17 cellular contexts compared by ENCODE assay signal in the genomic region with DNA sequence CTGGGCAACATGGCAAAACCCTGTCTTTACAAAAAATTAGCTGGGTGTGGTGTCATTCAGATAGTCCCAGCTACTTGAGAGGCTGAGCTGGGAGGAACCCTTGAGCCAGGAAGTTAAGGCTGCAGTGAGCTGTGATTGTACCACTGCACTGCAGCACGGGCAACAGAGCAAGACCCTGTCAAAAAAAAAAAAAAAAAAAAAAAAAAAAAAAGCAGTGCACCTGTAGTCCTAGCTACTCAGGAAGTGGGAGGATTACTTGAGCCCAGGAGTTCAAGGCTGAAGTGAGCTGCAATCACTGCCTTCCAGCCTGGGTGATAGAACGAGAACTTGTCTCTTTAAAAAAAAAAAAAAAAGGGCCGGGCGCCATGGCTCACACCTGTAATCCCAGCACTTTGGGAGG. TPM values are rescaled to one million over a fixed set of nuclear protein-coding genes. Genes with fewer than 3 reads are reported as not detected.
DNase-seq lines count a peak whose midpoint lies in the region; ATAC-seq, FAIRE-seq and TF ChIP-seq lines count a peak whose summit lies in the region.
"Had no signal": no experiment of that assay in that cellular context is flagged by ENCODE, and none has a peak within 500 bp of the region (broad histone marks: within the 10 kb centered on the region; RNA-seq: fewer than 3 reads in every experiment).

No MANE protein-coding gene starts in this region.

- H3K4me1 Mint-ChIP-seq in activated naive CD4-positive, alpha-beta T cell treated with anti-CD3 and anti-CD28 coated beads, Interleukin-2, amount 10 ng/mL, durations not matched to agents 7 days and 5 days = peaks cover 50% of the 10 kb centered on the region
- H3K4me1 Mint-ChIP-seq in stimulated activated memory B cell treated with anti-CD40 and anti-IgM and Interleukin-4, amounts not matched to agents 10 μg/mL and 1 μg/mL and 100 μg/mL, for 72 hours = peaks cover 53% of the 10 kb centered on the region
- H3K4me1 Mint-ChIP-seq in Caco-2 (ENCODE audit: low read depth, unreplicated experiment) = no peaks in the 10 kb centered on the region

- H3K4me1 ChIP-seq in GM12878 (ENCODE audit: control insufficient read depth, insufficient read depth, low read length) = peaks cover 34% of the 10 kb centered on the region
- no peaks in the 10 kb centered on the region for H3K4me1 ChIP-seq in Caco-2

- H3K9ac ChIP-seq in GM12878 (ENCODE audit: control insufficient read depth, insufficient read depth, low read length) = peak overlapping the region; percentile 88; the same call in 1 of the 2 replicates

- DNase-seq in activated naive CD4-positive, alpha-beta T cell treated with anti-CD3 and anti-CD28 coated beads, Interleukin-2, amount 10 ng/mL, durations not matched to agents 7 days and 5 days = peak; percentile 38
- no peak for DNase-seq in activated naive CD4-positive, alpha-beta T cell treated with Interleukin-2 at 50 U/mL for 16 hours
- peak; percentile 44 for DNase-seq in NCI-H2171 (lab: John Stamatoyannopoulos, UW)
- DNase-seq in GM12878 (ENCODE audit: low read depth, low spot score) = peak; percentile 62
- DNase-seq in Caco-2 = no peak
- DNase-seq: body of pancreas, foreskin keratinocyte, left ventricle myocardium superior, NCI-H446 treated with DMSO at 0.1 percent for 48 hours, SIG-M5 had no signal

- peak overlapping the region; percentile 95 for H3K27ac Mint-ChIP-seq in activated naive CD4-positive, alpha-beta T cell treated with anti-CD3 and anti-CD28 coated beads, Interleukin-2, amount 10 ng/mL, durations not matched to agents 7 days and 5 days
- H3K27ac Mint-ChIP-seq in stimulated activated memory B cell treated with anti-CD40 and anti-IgM and Interleukin-4, amounts not matched to agents 10 μg/mL and 1 μg/mL and 100 μg/mL, for 72 hours = peak overlapping the region; percentile 88
- no peak overlapping the region for H3K27ac Mint-ChIP-seq in Caco-2 (ENCODE audit: unreplicated experiment)
- H3K27ac Mint-ChIP-seq: T-helper 2 cell treated with Interferon-gamma antibody and Interleukin-4, amounts not matched to agents 5 μg/mL and 100 μg/mL, for 36 hours had no signal

- RAD21 ChIA-PET in GM12878 (lab: Charles Lee; ENCODE audit: unreplicated experiment) = interaction anchor here (0.6 to 4.2 kb wide), 28 partner anchors 11 to 1478 kb away, joined by 3 to 50 read pairs (median 4); partner anchors contain the start of genes HAUS4, LRP10, OXA1L and PRMT5

- peak overlapping the region; percentile 86 for H3K27ac ChIP-seq in GM12878 (ENCODE audit: control insufficient read depth, insufficient read depth)
- H3K27ac ChIP-seq: foreskin keratinocyte, ovary had no signal

- H3K9me3 Mint-ChIP-seq in activated naive CD4-positive, alpha-beta T cell treated with anti-CD3 and anti-CD28 coated beads, Interleukin-2, amount 10 ng/mL, durations not matched to agents 7 days and 5 days = no peaks in the 10 kb centered on the region
- no peaks in the 10 kb centered on the region for H3K9me3 Mint-ChIP-seq in stimulated activated memory B cell treated with anti-CD40 and anti-IgM and Interleukin-4, amounts not matched to agents 10 μg/mL and 1 μg/mL and 100 μg/mL, for 72 hours
- H3K9me3 Mint-ChIP-seq in Caco-2 (ENCODE audit: unreplicated experiment) = no peaks in the 10 kb centered on the region
- H3K9me3 Mint-ChIP-seq: CD8-positive, alpha-beta memory T cell; T-helper 2 cell treated with Interferon-gamma antibody and Interleukin-4, amounts not matched to agents 5 μg/mL and 100 μg/mL, for 36 hours had no signal

- no peak for TF ChIP-seq EP300 in GM12878 (IDR thresholded peaks at IDR 0.05; ENCODE audit: borderline replicate concordance in 1 of 2, control insufficient read depth in 1 of 2, low read depth in 2 of 2, low read length in 2 of 2)

- H3K4me3 Mint-ChIP-seq in activated naive CD4-positive, alpha-beta T cell treated with anti-CD3 and anti-CD28 coated beads, Interleukin-2, amount 10 ng/mL, durations not matched to agents 7 days and 5 days = peak overlapping the region; percentile 87
- peak overlapping the region; percentile 3 for H3K4me3 Mint-ChIP-seq in stimulated activated memory B cell treated with anti-CD40 and anti-IgM and Interleukin-4, amounts not matched to agents 10 μg/mL and 1 μg/mL and 100 μg/mL, for 72 hours
- no peak overlapping the region for H3K4me3 Mint-ChIP-seq in Caco-2 (ENCODE audit: unreplicated experiment)

- no peak overlapping the region for H2AFZ ChIP-seq in GM12878 (ENCODE audit: control insufficient read depth, low read depth, low read length)

- TF ChIP-seq CTCF in GM12878 (IDR thresholded peaks at IDR 0.05 in 2 of 3, conservative IDR thresholded peaks at IDR 0.05 in 1 of 3; ENCODE audit: control insufficient read depth in 2 of 3, extremely low read depth in 1 of 3, insufficient read depth in 1 of 3, low read depth in 3 of 3, low read length in 3 of 3) (no peak), Caco-2 (IDR thresholded peaks at IDR 0.05; ENCODE audit: insufficient read depth in 1 of 2, low read depth in 1 of 2, low read length in 1 of 2, severe bottlenecking in 1 of 2, unreplicated experiment in 1 of 2) (no peak)

- TF ChIP-seq RAD21 in GM12878 (IDR thresholded peaks at IDR 0.05; ENCODE audit: insufficient read depth, low read depth, low read length) = no peak

- peaks cover 7% of the 10 kb centered on the region for H3K36me3 Mint-ChIP-seq in activated naive CD4-positive, alpha-beta T cell treated with anti-CD3 and anti-CD28 coated beads, Interleukin-2, amount 10 ng/mL, durations not matched to agents 7 days and 5 days
- H3K36me3 Mint-ChIP-seq in stimulated activated memory B cell treated with anti-CD40 and anti-IgM and Interleukin-4, amounts not matched to agents 10 μg/mL and 1 μg/mL and 100 μg/mL, for 72 hours = peaks cover 16% of the 10 kb centered on the region
- H3K36me3 Mint-ChIP-seq in Caco-2 (ENCODE audit: insufficient read depth, unreplicated experiment) = peaks cover 11% of the 10 kb centered on the region
- H3K36me3 Mint-ChIP-seq: activated naive CD8-positive, alpha-beta T cell had no signal

- H4K20me1 ChIP-seq in GM12878 (ENCODE audit: control insufficient read depth, insufficient read depth) = no peaks in the 10 kb centered on the region

- no TSS peak for BruUV-seq in GM12878 (replicated peaks; lab: Mats Ljungman, UMichigan)
- no TSS peak for BruUV-seq in Caco-2 (replicated peaks; lab: Mats Ljungman, UMichigan)

- CTCF ChIA-PET in activated naive CD4-positive, alpha-beta T cell treated with anti-CD3 and anti-CD28 coated beads, Interleukin-2, amount 10 ng/mL, durations not matched to agents 7 days and 5 days (lab: Charles Lee) = interaction anchor here (0.5 to 11.8 kb wide), 6 partner anchors 10 to 318 kb away, joined by 3 to 115 read pairs (median 5); partner anchors contain the start of gene LRP10
- CTCF ChIA-PET in GM12878 (lab: Yijun Ruan, JAX) = interaction anchor here (0.6 to 10.8 kb wide), 16 partner anchors 11 to 333 kb away, joined by 3 to 174 read pairs (median 6); partner anchors contain the start of genes HAUS4, LRP10 and PRMT5
- CTCF ChIA-PET in Caco-2 (lab: Charles Lee) = interaction anchor here (0.6 kb wide), 1 partner anchor 162 kb away, joined by 3 read pairs; no protein-coding TSS in a partner anchor

- POLR2A ChIA-PET in GM12878 (lab: Charles Lee) (interaction anchor here (0.6 to 6.0 kb wide), 21 partner anchors 11 to 1506 kb away, joined by 3 to 51 read pairs (median 4); partner anchors contain the start of genes LRP10, OXA1L, PABPN1 and PRMT5), Caco-2 (lab: Charles Lee) (interaction anchor here (0.7 kb wide), 2 partner anchors 31 to 68 kb away, joined by 3 to 14 read pairs; no protein-coding TSS in a partner anchor)

- H3K4me2 ChIP-seq in GM12878 (ENCODE audit: control insufficient read depth, insufficient read depth) = peak overlapping the region; percentile 89

- in situ Hi-C loops in GM12878 (cut with MboI) = no loop called here

- H3K79me2 ChIP-seq in GM12878 (ENCODE audit: control insufficient read depth, insufficient read depth, low read length) = peaks cover 5% of the 10 kb centered on the region

- no peak for TF ChIP-seq POLR2A in GM12878 (IDR thresholded peaks at IDR 0.05; ENCODE audit: low read depth, low read length)

- SMC1A ChIA-PET in GM12878 (lab: Charles Lee; ENCODE audit: uncharacterized antibody, unreplicated experiment) = interaction anchor here (0.6 to 9.5 kb wide), 20 partner anchors 8 to 569 kb away, joined by 3 to 110 read pairs (median 4); partner anchors contain the start of genes HAUS4 and LRP10

- H3K36me3 ChIP-seq in GM12878 (ENCODE audit: control insufficient read depth in 2 of 2, insufficient read depth in 2 of 2, low read length in 1 of 2) = no peaks in the 10 kb centered on the region; a peak in 1 of 4 replicates
- no peaks in the 10 kb centered on the region for H3K36me3 ChIP-seq in Caco-2 (ENCODE audit: control insufficient read depth, insufficient read depth, low read length)
- H3K36me3 ChIP-seq: ovary had no signal

- H3K9me3 ChIP-seq in GM12878 (replicated peaks; ENCODE audit: control insufficient read depth, insufficient read depth, low read length) = no peaks in the 10 kb centered on the region
- no peaks in the 10 kb centered on the region for H3K9me3 ChIP-seq in Caco-2
- H3K9me3 ChIP-seq: body of pancreas, ovary had no signal

- H3K27me3 ChIP-seq in GM12878 (replicated peaks in 1 of 2; ENCODE audit: control insufficient read depth in 2 of 2, insufficient read depth in 2 of 2, low read length in 1 of 2) = no peaks in the 10 kb centered on the region
- no peaks in the 10 kb centered on the region for H3K27me3 ChIP-seq in Caco-2 (replicated peaks; ENCODE audit: control insufficient read depth, insufficient read depth, low read length)
- H3K27me3 ChIP-seq: body of pancreas, foreskin keratinocyte, ovary had no signal

- intact Hi-C loops in GM12878 (cut with micrococcal nuclease; ENCODE audit: unreplicated experiment) (no loop called here), Caco-2 (cut with micrococcal nuclease; ENCODE audit: unreplicated experiment) (no loop called here)

- peak overlapping the region; percentile 91 for H3K4me3 ChIP-seq in GM12878
- H3K4me3 ChIP-seq in Caco-2 (ENCODE audit: low read depth, low read length) = no peak overlapping the region
- H3K4me3 ChIP-seq: body of pancreas, ovary had no signal

- WGBS in GM12878 (ENCODE audit: insufficient coverage, insufficient replicate concordance, low lambda C conversion rate, missing lambda C conversion rate) = 0% methylated on average over 1 of the region's 4 CpGs

- ATAC-seq in GM12878 (peak; percentile 22), HG02759 (IDR thresholded peaks at IDR 0.05; ENCODE audit: unreplicated experiment) (no peak), GM21390 (IDR thresholded peaks at IDR 0.05; ENCODE audit: unreplicated experiment) (no peak)
- peak; percentile 42 for ATAC-seq in stimulated activated memory B cell treated with anti-CD40 and anti-IgM and Interleukin-4, amounts not matched to agents 10 μg/mL and 1 μg/mL and 100 μg/mL, for 72 hours
- ATAC-seq: body of pancreas, foreskin keratinocyte, left ventricle myocardium superior had no signal

- H3K27me3 Mint-ChIP-seq in activated naive CD4-positive, alpha-beta T cell treated with anti-CD3 and anti-CD28 coated beads, Interleukin-2, amount 10 ng/mL, durations not matched to agents 7 days and 5 days = peaks cover 28% of the 10 kb centered on the region
- no peaks in the 10 kb centered on the region for H3K27me3 Mint-ChIP-seq in stimulated activated memory B cell treated with anti-CD40 and anti-IgM and Interleukin-4, amounts not matched to agents 10 μg/mL and 1 μg/mL and 100 μg/mL, for 72 hours
- H3K27me3 Mint-ChIP-seq in Caco-2 (ENCODE audit: insufficient read depth, unreplicated experiment) = no peaks in the 10 kb centered on the region
- H3K27me3 Mint-ChIP-seq: activated naive CD8-positive, alpha-beta T cell had no signal

- FAIRE-seq in GM12878 (lab: Jason Lieb, UNC) = no peak

RNA-seq across cellular contexts. Expression of gene REM2, which starts 5.6 kb away (rescaled TPM):
- total RNA-seq in GM12878 (2013; cell fraction: nucleolus; rRNA removed) = 3.3 and 4.7 TPM in 2 replicates
- total RNA-seq in GM12878 (2014; rRNA removed) (0.87 and 1.2 TPM in 2 replicates), GM12878 (2014; rRNA removed; fragmentation: Illumina TruSeq; extraction: Trizol) (0.27 and 0.37 TPM in 2 replicates), GM12878 (2021) (0.66 and 0.69 TPM in 2 replicates), Caco-2 (2022) (0.41 and 0.44 TPM in 2 replicates)
- 0.84 TPM for polyA plus RNA-seq in GM12878 (2011; ENCODE audit: low read depth)
- polyA plus RNA-seq in GM12878 (2011; rRNA removed) (0.69 and 1.1 TPM in 2 replicates), GM12878 (2014; fragmentation: Illumina TruSeq; extraction: Trizol) (0.17 and 0.66 TPM in 2 replicates), GM12878 (2014; fragmentation: Nextera tagmentation; extraction: Ambion mirVana) (1 to 10 TPM in 1 of 2 experiments, under 1 TPM in 1; 0.68 to 1.3 TPM), GM12878 (2014; rRNA removed) (1.3 and 1.5 TPM in 2 replicates), GM12878 (2016; fragmentation: Nextera tagmentation; extraction: Ambion mirVana) (1 to 10 TPM in 1 of 2 experiments, under 1 TPM in 1; 0.97 to 1.5 TPM)
- 0.59 and 0.61 TPM in 2 replicates for polyA plus RNA-seq in GM12878 (2011; cell fraction: cytosol; rRNA removed)
- polyA plus RNA-seq in GM12878 (2011; cell fraction: nucleus; rRNA removed) = 1.9 and 2.3 TPM in 2 replicates
- 0.94 and 1.6 TPM in 2 replicates for polyA plus RNA-seq in GM12878 (2012)
- polyA minus RNA-seq in GM12878 (2011; rRNA and poly(A)+ RNA removed) = 0.88 and 1.6 TPM in 2 replicates
- polyA minus RNA-seq in GM12878 (2011; cell fraction: cytosol; rRNA and poly(A)+ RNA removed) = 0.94 TPM in 2 replicates
- polyA minus RNA-seq in GM12878 (2011; cell fraction: nucleus; rRNA and poly(A)+ RNA removed) = 2.4 and 2.8 TPM in 2 replicates
- total RNA-seq: body of pancreas, left ventricle myocardium superior had no signal

RNA-seq across cellular contexts. Expression of gene LRP10, which starts 17.1 kb away (rescaled TPM):
- 43.0 and 46.7 TPM in 2 replicates for total RNA-seq in GM12878 (2013; cell fraction: nucleolus; rRNA removed)
- 16.7 and 17.8 TPM in 2 replicates for total RNA-seq in GM12878 (2014; rRNA removed)
- 10.5 and 13.5 TPM in 2 replicates for total RNA-seq in GM12878 (2014; rRNA removed; fragmentation: Illumina TruSeq; extraction: Trizol)
- 51.5 and 56.9 TPM in 2 replicates for total RNA-seq in GM12878 (2021)
- polyA plus RNA-seq in GM12878 (2011; ENCODE audit: low read depth) = 23.9 TPM
- 7.9 and 20.4 TPM in 2 replicates for polyA plus RNA-seq in GM12878 (2011; rRNA removed)
- polyA plus RNA-seq in GM12878 (2011; cell fraction: cytosol; rRNA removed) = 30.1 and 31.1 TPM in 2 replicates
- polyA plus RNA-seq in GM12878 (2011; cell fraction: nucleus; rRNA removed) = 57.3 and 57.9 TPM in 2 replicates
- 47.1 and 60.2 TPM in 2 replicates for polyA plus RNA-seq in GM12878 (2012)
- polyA plus RNA-seq in GM12878 (2014; fragmentation: Illumina TruSeq; extraction: Trizol) = 8.3 and 24.5 TPM in 2 replicates
- polyA plus RNA-seq in GM12878 (2014; fragmentation: Nextera tagmentation; extraction: Ambion mirVana) = 1 to 10 TPM; 3.0 TPM
- 21.4 and 23.0 TPM in 2 replicates for polyA plus RNA-seq in GM12878 (2014; rRNA removed)
- 10 to 100 TPM; 43.8 to 53.7 TPM for polyA plus RNA-seq in GM12878 (2016; fragmentation: Nextera tagmentation; extraction: Ambion mirVana)
- 43.4 and 68.8 TPM in 2 replicates for polyA minus RNA-seq in GM12878 (2011; rRNA and poly(A)+ RNA removed)
- 30.1 and 34.1 TPM in 2 replicates for polyA minus RNA-seq in GM12878 (2011; cell fraction: cytosol; rRNA and poly(A)+ RNA removed)
- 24.3 and 36.3 TPM in 2 replicates for polyA minus RNA-seq in GM12878 (2011; cell fraction: nucleus; rRNA and poly(A)+ RNA removed)
- total RNA-seq in Caco-2 (2022) = 29.6 and 34.0 TPM in 2 replicates

RNA-seq across cellular contexts. Expression of gene RBM23, which starts 30.3 kb away (rescaled TPM):
- total RNA-seq in GM12878 (2013; cell fraction: nucleolus; rRNA removed) = 86.0 and 99.3 TPM in 2 replicates
- total RNA-seq in GM12878 (2014; rRNA removed) (54.0 and 63.9 TPM in 2 replicates), GM12878 (2014; rRNA removed; fragmentation: Illumina TruSeq; extraction: Trizol) (55.1 and 55.6 TPM in 2 replicates), GM12878 (2021) (61.4 and 66.1 TPM in 2 replicates), Caco-2 (2022) (67.0 and 70.0 TPM in 2 replicates)
- 38.1 TPM for polyA plus RNA-seq in GM12878 (2011; ENCODE audit: low read depth)
- polyA plus RNA-seq in GM12878 (2011; rRNA removed) (72.6 and 75.2 TPM in 2 replicates), GM12878 (2014; fragmentation: Illumina TruSeq; extraction: Trizol) (70.4 and 72.4 TPM in 2 replicates), GM12878 (2014; fragmentation: Nextera tagmentation; extraction: Ambion mirVana) (10 to 100 TPM; 60.7 to 65.7 TPM), GM12878 (2014; rRNA removed) (52.9 and 55.0 TPM in 2 replicates), GM12878 (2016; fragmentation: Nextera tagmentation; extraction: Ambion mirVana) (10 to 100 TPM; 60.5 to 61.9 TPM)
- 75.3 and 79.2 TPM in 2 replicates for polyA plus RNA-seq in GM12878 (2011; cell fraction: cytosol; rRNA removed)
- 84.1 and 96.7 TPM in 2 replicates for polyA plus RNA-seq in GM12878 (2011; cell fraction: nucleus; rRNA removed)
- 28.1 and 30.3 TPM in 2 replicates for polyA plus RNA-seq in GM12878 (2012)
- 88.0 and 92.9 TPM in 2 replicates for polyA minus RNA-seq in GM12878 (2011; rRNA and poly(A)+ RNA removed)
- 33.0 and 43.8 TPM in 2 replicates for polyA minus RNA-seq in GM12878 (2011; cell fraction: cytosol; rRNA and poly(A)+ RNA removed)
- polyA minus RNA-seq in GM12878 (2011; cell fraction: nucleus; rRNA and poly(A)+ RNA removed) = 27.3 and 65.8 TPM in 2 replicates

RNA-seq across cellular contexts. Expression of gene PRMT5, which starts 40.5 kb away (rescaled TPM):
- 38.4 and 43.2 TPM in 2 replicates for total RNA-seq in GM12878 (2013; cell fraction: nucleolus; rRNA removed)
- 96.2 and 106 TPM in 2 replicates for total RNA-seq in GM12878 (2014; rRNA removed)
- total RNA-seq in GM12878 (2014; rRNA removed; fragmentation: Illumina TruSeq; extraction: Trizol) = 103 and 113 TPM in 2 replicates
- total RNA-seq in GM12878 (2021) = 105 and 115 TPM in 2 replicates
- 71.5 TPM for polyA plus RNA-seq in GM12878 (2011; ENCODE audit: low read depth)
- 175 and 221 TPM in 2 replicates for polyA plus RNA-seq in GM12878 (2011; rRNA removed)
- polyA plus RNA-seq in GM12878 (2011; cell fraction: cytosol; rRNA removed) = 284 and 348 TPM in 2 replicates
- 231 and 240 TPM in 2 replicates for polyA plus RNA-seq in GM12878 (2011; cell fraction: nucleus; rRNA removed)
- polyA plus RNA-seq in GM12878 (2012) = 53.0 and 76.1 TPM in 2 replicates
- polyA plus RNA-seq in GM12878 (2014; fragmentation: Illumina TruSeq; extraction: Trizol) = 125 and 129 TPM in 2 replicates
- 10 to 100 TPM; 54.3 to 71.6 TPM for polyA plus RNA-seq in GM12878 (2014; fragmentation: Nextera tagmentation; extraction: Ambion mirVana)
- polyA plus RNA-seq in GM12878 (2014; rRNA removed) = 106 and 118 TPM in 2 replicates
- 100 to 1,000 TPM; 175 to 195 TPM for polyA plus RNA-seq in GM12878 (2016; fragmentation: Nextera tagmentation; extraction: Ambion mirVana)
- 257 and 258 TPM in 2 replicates for polyA minus RNA-seq in GM12878 (2011; rRNA and poly(A)+ RNA removed)
- 104 and 113 TPM in 2 replicates for polyA minus RNA-seq in GM12878 (2011; cell fraction: cytosol; rRNA and poly(A)+ RNA removed)
- polyA minus RNA-seq in GM12878 (2011; cell fraction: nucleus; rRNA and poly(A)+ RNA removed) = 50.1 and 66.8 TPM in 2 replicates
- total RNA-seq in Caco-2 (2022) = 107 and 111 TPM in 2 replicates

RNA-seq across cellular contexts. Expression of gene MMP14, which starts 52.3 kb away (rescaled TPM):
- total RNA-seq in GM12878 (2013; cell fraction: nucleolus; rRNA removed) = 3.2 and 5.0 TPM in 2 replicates
- total RNA-seq in GM12878 (2014; rRNA removed) (0.38 and 0.85 TPM in 2 replicates), GM12878 (2014; rRNA removed; fragmentation: Illumina TruSeq; extraction: Trizol) (0.28 and 0.31 TPM in 2 replicates), GM12878 (2021) (1.1 and 1.8 TPM in 2 replicates), Caco-2 (2022) (57.2 and 62.9 TPM in 2 replicates)
- 1.2 TPM for polyA plus RNA-seq in GM12878 (2011; ENCODE audit: low read depth)
- polyA plus RNA-seq in GM12878 (2011; rRNA removed) (0.65 and 0.91 TPM in 2 replicates), GM12878 (2014; fragmentation: Illumina TruSeq; extraction: Trizol) (0.27 and 0.56 TPM in 2 replicates), GM12878 (2014; fragmentation: Nextera tagmentation; extraction: Ambion mirVana) (not detected), GM12878 (2014; rRNA removed) (1.8 and 1.9 TPM in 2 replicates), GM12878 (2016; fragmentation: Nextera tagmentation; extraction: Ambion mirVana) (under 1 TPM; 0.32 to 0.42 TPM)
- 1.8 and 2.0 TPM in 2 replicates for polyA plus RNA-seq in GM12878 (2011; cell fraction: cytosol; rRNA removed)
- 7.5 and 8.2 TPM in 2 replicates for polyA plus RNA-seq in GM12878 (2011; cell fraction: nucleus; rRNA removed)
- polyA plus RNA-seq in GM12878 (2012) = 0.46 and 0.59 TPM in 2 replicates
- polyA minus RNA-seq in GM12878 (2011; rRNA and poly(A)+ RNA removed) = 0.15 and 0.26 TPM in 2 replicates
- not detected in 2 replicates for polyA minus RNA-seq in GM12878 (2011; cell fraction: cytosol; rRNA and poly(A)+ RNA removed)
- polyA minus RNA-seq in GM12878 (2011; cell fraction: nucleus; rRNA and poly(A)+ RNA removed) = 0.57 and 1.1 TPM in 2 replicates
- polyA plus RNA-seq: CD8-positive, alpha-beta memory T cell had no signal

Comparison
In these comparisons a context has a peak if more than half of its experiments do, and no peak if none do; other contexts are left out.
1. DNase-seq: peak in activated naive CD4-positive, alpha-beta T cell treated with anti-CD3 and anti-CD28 coated beads, Interleukin-2, amount 10 ng/mL, durations not matched to agents 7 days and 5 days (single experiment), NCI-H2171 (single experiment) and GM12878 (single experiment); none in activated naive CD4-positive, alpha-beta T cell treated with Interleukin-2 at 50 U/mL for 16 hours (single experiment) and Caco-2 (0 of 2).
2. ATAC-seq: peak in GM12878 (single experiment) and stimulated activated memory B cell treated with anti-CD40 and anti-IgM and Interleukin-4, amounts not matched to agents 10 μg/mL and 1 μg/mL and 100 μg/mL, for 72 hours (single experiment); none in HG02759 (single experiment) and GM21390 (single experiment).